14 cellular contexts compared by ENCODE assay signal in genomic region chr6:38554700-38555413, GRCh38.
DNase-seq lines count a peak whose midpoint lies in the region; ATAC-seq, FAIRE-seq and TF ChIP-seq lines count a peak whose summit lies in the region.
"Had no signal": no experiment of that assay in that cellular context is flagged by ENCODE, and none has a peak within 500 bp of the region (broad histone marks: within the 10 kb centered on the region; RNA-seq: fewer than 3 reads in every experiment).

No MANE protein-coding gene starts in this region.

- FAIRE-seq in RCC 7860 (lab: Jason Lieb, UNC): peak; percentile 66

- H3K27ac ChIP-seq in gastrocnemius medialis: no peak overlapping the region
- H3K27ac ChIP-seq in vagina: no peak overlapping the region
- H3K27ac ChIP-seq: right lobe of liver, SJSA1, uterus had no signal

- H3K4me3 ChIP-seq in gastrocnemius medialis: no peak overlapping the region
- no peak overlapping the region for H3K4me3 ChIP-seq in vagina
- H3K4me3 ChIP-seq: right lobe of liver, SJSA1, uterus had no signal

- TF ChIP-seq CTCF in gastrocnemius medialis (IDR thresholded peaks at IDR 0.05 in 4 of 5, conservative IDR thresholded peaks at IDR 0.05 in 1 of 5) (no peak), vagina (IDR thresholded peaks at IDR 0.05) (no peak)

- H3K27me3 ChIP-seq in gastrocnemius medialis (no peaks in the 10 kb centered on the region), vagina (no peaks in the 10 kb centered on the region)
- H3K27me3 ChIP-seq: right lobe of liver, SJSA1, uterus had no signal

- intact Hi-C loops in gastrocnemius medialis (cut with DNase I; ENCODE audit: low total_unique reads) (no loop called here), vagina (cut with DNase I) (no loop called here)

- H3K4me1 ChIP-seq in gastrocnemius medialis (peaks cover 6 to 15% of the 10 kb centered on the region in 2 donors), vagina (no peaks in the 10 kb centered on the region)
- H3K4me1 ChIP-seq: right lobe of liver, uterus had no signal

- ATAC-seq in gastrocnemius medialis: peak; percentile 77 to 88
- ATAC-seq: right lobe of liver had no signal

- no peaks in the 10 kb centered on the region for H3K9me3 ChIP-seq in gastrocnemius medialis
- H3K9me3 ChIP-seq in vagina: no peaks in the 10 kb centered on the region
- H3K9me3 ChIP-seq: right lobe of liver, SJSA1, uterus had no signal

- in situ Hi-C loops in gastrocnemius medialis (cut with MboI; ENCODE audit: low sequenced_read_pairs in 4 of 4): no loop called here

- H3K36me3 ChIP-seq in gastrocnemius medialis (no peaks in the 10 kb centered on the region), vagina (no peaks in the 10 kb centered on the region)
- H3K36me3 ChIP-seq: right lobe of liver, SJSA1, uterus had no signal

- DNase-seq in GM03348 (ENCODE audit: low spot score): peak; percentile 58
- peak; percentile 37 for DNase-seq in RCC 7860 (ENCODE audit: low spot score)
- peak; percentile 18 for DNase-seq in fibroblast of gingiva (ENCODE audit: low read depth)
- no peak for DNase-seq in gastrocnemius medialis
- DNase-seq in ureter (ENCODE audit: low spot score): no peak
- no peak for DNase-seq in NCI-H748 (lab: John Stamatoyannopoulos, UW; ENCODE audit: unreplicated experiment)
- no peak for DNase-seq in vagina (ENCODE audit: extremely low spot score in 2 of 2)
- DNase-seq: activated CD4-positive, alpha-beta T cell treated with anti-CD3 and anti-CD28 coated beads for 1 hour; dermis blood vessel endothelial cell; hypothalamus; NCI-H2107; right lobe of liver; uterus had no signal

- no peak for TF ChIP-seq POLR2A in gastrocnemius medialis (IDR thresholded peaks at IDR 0.05)
- TF ChIP-seq POLR2A in vagina (IDR thresholded peaks at IDR 0.05): no peak

Comparison
In these comparisons a context has a peak if more than half of its experiments do, and no peak if none do; other contexts are left out.
1. DNase-seq: peak in GM03348 (single experiment), RCC 7860 (single experiment) and fibroblast of gingiva (single experiment); none in gastrocnemius medialis (0 of 2), ureter (single experiment), NCI-H748 (single experiment) and vagina (0 of 2).